Comparison of ENCODE assay signal across 20 cellular contexts in genomic region chr11:112381578-112381977, GRCh38.
DNase-seq lines count a peak whose midpoint lies in the region; ATAC-seq, FAIRE-seq and TF ChIP-seq lines count a peak whose summit lies in the region.
"Had no signal": no experiment of that assay in that cellular context is flagged by ENCODE, and none has a peak within 500 bp of the region (broad histone marks: within the 10 kb centered on the region; RNA-seq: fewer than 3 reads in every experiment).

No MANE protein-coding gene starts in this region.

- H3K4me3 Mint-ChIP-seq in endodermal cell = no peak overlapping the region
- H3K4me3 Mint-ChIP-seq: B cell; CD14-positive monocyte; CD4-positive, alpha-beta T cell; CD8-positive, alpha-beta memory T cell; GM23338; HFFc6 had no signal

- no peak overlapping the region for H3K27ac Mint-ChIP-seq in endodermal cell
- H3K27ac Mint-ChIP-seq: B cell; CD4-positive, alpha-beta T cell; GM23338; HFFc6 had no signal

- DNase-seq in HTR-8/SVneo (ENCODE audit: insufficient read length, low spot score) (no peak), SK-N-MC (ENCODE audit: low read depth, low spot score) (no peak), endodermal cell (peak; percentile 30), urothelium cell line (ENCODE audit: low spot score) (no peak), BE2C (no peak), dorsolateral prefrontal cortex (no peak)
- DNase-seq: CD4-positive, alpha-beta T cell; CD8-positive, alpha-beta memory T cell; DMS153; DND-41; HFFc6 had no signal

- H3K27ac ChIP-seq in SK-N-MC = peak overlapping the region; percentile 39
- H3K27ac ChIP-seq in endodermal cell (ENCODE audit: low read depth, low read length) = no peak overlapping the region
- H3K27ac ChIP-seq in dorsolateral prefrontal cortex = no peak overlapping the region
- H3K27ac ChIP-seq: BLaER1 treated with 17β-estradiol and CSF1 and Interleukin-3, amounts not matched to agents 10 nM and 100 nM had no signal

- no peaks in the 10 kb centered on the region for H3K9me3 Mint-ChIP-seq in endodermal cell
- H3K9me3 Mint-ChIP-seq: GM23338, HFFc6 had no signal

- H3K36me3 ChIP-seq in SK-N-MC (ENCODE audit: insufficient read depth, low read length) (no peaks in the 10 kb centered on the region), endodermal cell (ENCODE audit: control insufficient read depth, insufficient read depth, low read length) (no peaks in the 10 kb centered on the region), BE2C (no peaks in the 10 kb centered on the region)
- H3K36me3 ChIP-seq: BLaER1 treated with 17β-estradiol and CSF1 and Interleukin-3, amounts not matched to agents 10 nM and 100 nM; HAP-1 had no signal

- H3K4me1 Mint-ChIP-seq in endodermal cell = no peaks in the 10 kb centered on the region
- H3K4me1 Mint-ChIP-seq: B cell; CD14-positive monocyte; CD8-positive, alpha-beta memory T cell; GM23338 had no signal

- no peaks in the 10 kb centered on the region for H3K27me3 ChIP-seq in endodermal cell (ENCODE audit: control insufficient read depth, insufficient read depth, low read length, poor library complexity, severe bottlenecking)
- H3K27me3 ChIP-seq in BE2C = no peaks in the 10 kb centered on the region; the same call in none of the 2 replicates
- no peaks in the 10 kb centered on the region for H3K27me3 ChIP-seq in dorsolateral prefrontal cortex
- H3K27me3 ChIP-seq: BLaER1 treated with 17β-estradiol and CSF1 and Interleukin-3, amounts not matched to agents 10 nM and 100 nM had no signal

- intact Hi-C loops in dorsolateral prefrontal cortex (cut with DNase I) = no loop called here

- H3K36me3 Mint-ChIP-seq in endodermal cell (ENCODE audit: low read depth) = no peaks in the 10 kb centered on the region
- H3K36me3 Mint-ChIP-seq: CD14-positive monocyte; CD8-positive, alpha-beta memory T cell had no signal

- H3K4me3 ChIP-seq in SK-N-MC (no peak overlapping the region), endodermal cell (ENCODE audit: low read length) (no peak overlapping the region), BE2C (ENCODE audit: low read depth, low read length) (no peak overlapping the region), dorsolateral prefrontal cortex (no peak overlapping the region)
- H3K4me3 ChIP-seq: BLaER1 treated with 17β-estradiol and CSF1 and Interleukin-3, amounts not matched to agents 10 nM and 100 nM; GM23338; HAP-1 had no signal

- H3K27me3 Mint-ChIP-seq in endodermal cell (ENCODE audit: insufficient read depth) = peaks cover 1% of the 10 kb centered on the region
- H3K27me3 Mint-ChIP-seq: B cell; CD4-positive, alpha-beta T cell; CD8-positive, alpha-beta memory T cell had no signal

- TF ChIP-seq CTCF in endodermal cell (conservative IDR thresholded peaks at IDR 0.05) = no peak
- no peak for TF ChIP-seq CTCF in BE2C (IDR thresholded peaks at IDR 0.05; ENCODE audit: low read depth, low read length)
- TF ChIP-seq CTCF in dorsolateral prefrontal cortex (IDR thresholded peaks at IDR 0.05 in 54 of 56, conservative IDR thresholded peaks at IDR 0.05 in 2 of 56; ENCODE audit: low read depth in 1 of 56, partially characterized antibody in 56 of 56) = no peak

- H3K4me1 ChIP-seq in endodermal cell (ENCODE audit: control insufficient read depth, insufficient read depth, low read length) (no peaks in the 10 kb centered on the region), BE2C (no peaks in the 10 kb centered on the region)
- H3K4me1 ChIP-seq: HAP-1 had no signal

- peak; percentile 48 for FAIRE-seq in HTR-8/SVneo (lab: Jason Lieb, UNC)
- FAIRE-seq in urothelium cell line (lab: Jason Lieb, UNC) = peak; percentile 13
- FAIRE-seq: G401.6, GM12892, H54 had no signal

- WGBS in endodermal cell (ENCODE audit: insufficient coverage in 1 of 2, insufficient read length in 1 of 2), 2 experiments = 85 to 91% methylated on average over 2 to 5 of the region's 5 CpGs

- ATAC-seq in GM21528 (IDR thresholded peaks at IDR 0.05; ENCODE audit: low FRiP score, unreplicated experiment) = no peak
- ATAC-seq: GM23338 had no signal

- H3K9me3 ChIP-seq in SK-N-MC (ENCODE audit: low read depth, low read length) (no peaks in the 10 kb centered on the region), endodermal cell (ENCODE audit: control insufficient read depth, low read length) (no peaks in the 10 kb centered on the region), BE2C (no peaks in the 10 kb centered on the region)
- H3K9me3 ChIP-seq: HAP-1 had no signal

- H3K9ac ChIP-seq in SK-N-MC (ENCODE audit: insufficient read length) (no peak overlapping the region), endodermal cell (ENCODE audit: extremely low read depth, low read length, poor library complexity, severe bottlenecking) (no peak overlapping the region)
- H3K9ac ChIP-seq: BLaER1 treated with 17β-estradiol and CSF1 and Interleukin-3, amounts not matched to agents 10 nM and 100 nM had no signal
